Comparison of ENCODE assay signal across 19 cellular contexts in genomic region chr4:140344111-140344510, GRCh38. TPM values are rescaled to one million over a fixed set of nuclear protein-coding genes. Genes with fewer than 3 reads are reported as not detected.
DNase-seq lines count a peak whose midpoint lies in the region; ATAC-seq, FAIRE-seq and TF ChIP-seq lines count a peak whose summit lies in the region.
"Had no signal": no experiment of that assay in that cellular context is flagged by ENCODE, and none has a peak within 500 bp of the region (broad histone marks: within the 10 kb centered on the region; RNA-seq: fewer than 3 reads in every experiment).

No MANE protein-coding gene starts in this region.

- in situ Hi-C loops in G401 (cut with HindIII; ENCODE audit: low sequenced_read_pairs) = no loop called here

- FAIRE-seq in pancreas (lab: Jason Lieb, UNC) = no peak
- FAIRE-seq: A549 had no signal

- peaks cover 14% of the 10 kb centered on the region for H3K27me3 Mint-ChIP-seq in activated naive CD8-positive, alpha-beta T cell treated with anti-CD3 and anti-CD28 coated beads, Interleukin-2, amount 50 U/mL, for 24 hours
- H3K27me3 Mint-ChIP-seq in stimulated activated naive CD8-positive, alpha-beta T cell treated with anti-CD3 and anti-CD28 coated beads, Interleukin-15, amount 100 ng/mL, for 72 hours = peaks cover 11% of the 10 kb centered on the region

- peak overlapping the region; percentile 5 to 67 (median 57) for H3K27ac ChIP-seq in pancreas
- H3K27ac ChIP-seq: breast epithelium had no signal

- H3K36me3 Mint-ChIP-seq in activated naive CD8-positive, alpha-beta T cell treated with anti-CD3 and anti-CD28 coated beads, Interleukin-2, amount 50 U/mL, for 24 hours (ENCODE audit: low read depth) = no peaks in the 10 kb centered on the region
- H3K36me3 Mint-ChIP-seq: CD14-positive monocyte had no signal

- ATAC-seq in pancreas (peak; percentile 45 to 69 (median 52)), HG03571 (IDR thresholded peaks at IDR 0.05; ENCODE audit: unreplicated experiment) (no peak)
- ATAC-seq in activated naive CD8-positive, alpha-beta T cell treated with anti-CD3 and anti-CD28 coated beads, Interleukin-2, amount 50 U/mL, for 24 hours = no peak
- no peak for ATAC-seq in stimulated activated naive CD8-positive, alpha-beta T cell treated with anti-CD3 and anti-CD28 coated beads, Interleukin-15, amount 100 ng/mL, for 72 hours

- DNase-seq in AG10803 (ENCODE audit: low read depth) = peak; percentile 77
- DNase-seq in astrocyte of the hippocampus (ENCODE audit: low read depth, low spot score) = peak; percentile 13
- peak; percentile 32 for DNase-seq in inferior parietal cortex (ENCODE audit: extremely low spot score)
- peak in 1 of 6 donors; percentile 30 for DNase-seq in pancreas
- no peak for DNase-seq in activated naive CD8-positive, alpha-beta T cell treated with anti-CD3 and anti-CD28 coated beads, Interleukin-2, amount 50 U/mL, for 24 hours
- DNase-seq in stimulated activated naive CD8-positive, alpha-beta T cell treated with anti-CD3 and anti-CD28 coated beads, Interleukin-15, amount 100 ng/mL, for 72 hours = no peak
- no peak for DNase-seq in G401 (ENCODE audit: low spot score)
- DNase-seq: activated CD4-positive, alpha-beta T cell treated with anti-CD3 and anti-CD28 coated beads, Interleukin-2, amount 10 ng/mL, durations not matched to agents 24 days and 14 days; activated CD8-positive, alpha-beta memory T cell treated with anti-CD3 and anti-CD28 coated beads, Interleukin-2, amount 50 U/mL, for 48 hours; activated naive CD4-positive, alpha-beta T cell treated with Interleukin-2 at 50 U/mL for 16 hours; foreskin fibroblast; H9; NCI-H1417 treated with DMSO at 0.1 percent for 48 hours; NCI-H2171 treated with DMSO at 0.1 percent for 48 hours; trophoblast cell had no signal

- H3K4me3 ChIP-seq in AG10803 (ENCODE audit: low read length) (no peak overlapping the region), pancreas (peak overlapping the region in 3 of 4 donors; percentile 10 to 47 (median 34))
- H3K4me3 ChIP-seq: breast epithelium had no signal

- peaks cover 12 to 29% (median 27%) of the 10 kb centered on the region in 3 donors for H3K4me1 ChIP-seq in pancreas

- no peaks in the 10 kb centered on the region for H3K9me3 ChIP-seq in pancreas
- H3K9me3 ChIP-seq: A549, breast epithelium had no signal

- no peak overlapping the region for H3K4me3 Mint-ChIP-seq in activated naive CD8-positive, alpha-beta T cell treated with anti-CD3 and anti-CD28 coated beads, Interleukin-2, amount 50 U/mL, for 24 hours
- no peak overlapping the region for H3K4me3 Mint-ChIP-seq in stimulated activated naive CD8-positive, alpha-beta T cell treated with anti-CD3 and anti-CD28 coated beads, Interleukin-15, amount 100 ng/mL, for 72 hours
- H3K4me3 Mint-ChIP-seq: activated CD4-positive, alpha-beta T cell treated with anti-CD3 and anti-CD28 coated beads, Interleukin-2, amount 10 ng/mL, durations not matched to agents 24 days and 14 days; CD14-positive monocyte; H9 had no signal

- no peaks in the 10 kb centered on the region for H3K9me3 Mint-ChIP-seq in activated naive CD8-positive, alpha-beta T cell treated with anti-CD3 and anti-CD28 coated beads, Interleukin-2, amount 50 U/mL, for 24 hours
- H3K9me3 Mint-ChIP-seq in stimulated activated naive CD8-positive, alpha-beta T cell treated with anti-CD3 and anti-CD28 coated beads, Interleukin-15, amount 100 ng/mL, for 72 hours = no peaks in the 10 kb centered on the region
- H3K9me3 Mint-ChIP-seq: activated CD4-positive, alpha-beta T cell treated with anti-CD3 and anti-CD28 coated beads, Interleukin-2, amount 10 ng/mL, durations not matched to agents 24 days and 14 days; CD14-positive monocyte; H9 had no signal

- TF ChIP-seq CTCF in AG10803 (conservative IDR thresholded peaks at IDR 0.05; ENCODE audit: low read length) = no peak
- TF ChIP-seq CTCF in pancreas (IDR thresholded peaks at IDR 0.05) = no peak

- H3K36me3 ChIP-seq in pancreas = no peaks in the 10 kb centered on the region
- H3K36me3 ChIP-seq: breast epithelium had no signal

- peaks cover 2% of the 10 kb centered on the region for H3K4me1 Mint-ChIP-seq in activated naive CD8-positive, alpha-beta T cell treated with anti-CD3 and anti-CD28 coated beads, Interleukin-2, amount 50 U/mL, for 24 hours
- peaks cover 5% of the 10 kb centered on the region for H3K4me1 Mint-ChIP-seq in stimulated activated naive CD8-positive, alpha-beta T cell treated with anti-CD3 and anti-CD28 coated beads, Interleukin-15, amount 100 ng/mL, for 72 hours

- H3K27ac Mint-ChIP-seq in activated naive CD8-positive, alpha-beta T cell treated with anti-CD3 and anti-CD28 coated beads, Interleukin-2, amount 50 U/mL, for 24 hours = no peak overlapping the region
- H3K27ac Mint-ChIP-seq in stimulated activated naive CD8-positive, alpha-beta T cell treated with anti-CD3 and anti-CD28 coated beads, Interleukin-15, amount 100 ng/mL, for 72 hours = no peak overlapping the region
- H3K27ac Mint-ChIP-seq: activated CD4-positive, alpha-beta T cell treated with anti-CD3 and anti-CD28 coated beads, Interleukin-2, amount 10 ng/mL, durations not matched to agents 24 days and 14 days; CD14-positive monocyte; H9 had no signal

- H3K27me3 ChIP-seq in pancreas = no peaks in the 10 kb centered on the region
- H3K27me3 ChIP-seq: breast epithelium had no signal

- 21 to 31% methylated on average over 3 of the region's 3 CpGs for WGBS in pancreas, 2 donors

- intact Hi-C loops in pancreas (cut with DNase I) = no loop called here

RNA-seq across cellular contexts. Expression of gene SCOC, which starts 29.3 kb away (rescaled TPM):
- total RNA-seq in pancreas = 10 to 100 TPM; 19.4 to 45.6 (median 35.4) TPM
- 10 to 100 TPM; 28.4 to 62.5 TPM for polyA plus RNA-seq in pancreas
- 39.8 and 56.9 TPM in 2 replicates for total RNA-seq in G401 (2014; rRNA removed; shearing (Covaris generic))

Comparison
In these comparisons a context has a peak if more than half of its experiments do, and no peak if none do; other contexts are left out.
1. DNase-seq: peak in AG10803 (single experiment), astrocyte of the hippocampus (single experiment) and inferior parietal cortex (single experiment); none in activated naive CD8-positive, alpha-beta T cell treated with anti-CD3 and anti-CD28 coated beads, Interleukin-2, amount 50 U/mL, for 24 hours (single experiment), stimulated activated naive CD8-positive, alpha-beta T cell treated with anti-CD3 and anti-CD28 coated beads, Interleukin-15, amount 100 ng/mL, for 72 hours (0 of 2) and G401 (single experiment).
2. ATAC-seq: peak in pancreas (4 of 4); none in activated naive CD8-positive, alpha-beta T cell treated with anti-CD3 and anti-CD28 coated beads, Interleukin-2, amount 50 U/mL, for 24 hours (single experiment), stimulated activated naive CD8-positive, alpha-beta T cell treated with anti-CD3 and anti-CD28 coated beads, Interleukin-15, amount 100 ng/mL, for 72 hours (single experiment) and HG03571 (single experiment).